Comparison of ENCODE assay signal across 19 cellular contexts in the genomic region with DNA sequence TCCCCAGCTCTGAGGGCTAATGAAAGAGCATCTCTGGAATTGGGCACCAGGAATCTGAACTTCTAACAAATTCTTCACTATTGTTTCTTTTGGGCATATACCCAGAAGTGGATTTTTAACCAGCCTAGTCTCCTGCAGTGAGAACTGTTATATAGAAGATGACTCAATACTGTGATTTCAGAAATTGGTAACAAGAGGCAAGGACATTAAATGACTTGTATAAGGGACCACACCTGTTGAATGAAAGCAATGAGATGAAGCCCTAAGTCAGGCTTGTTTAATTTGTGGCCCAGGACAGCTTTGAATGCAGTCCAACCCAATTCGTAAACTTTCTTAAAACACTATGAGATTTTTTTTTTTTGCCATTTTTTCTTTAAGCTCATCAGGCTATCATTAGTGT.
"Had no signal": no experiment of that assay in that cellular context is flagged by ENCODE, and none has a peak within 500 bp of the region (broad histone marks: within the 10 kb centered on the region; RNA-seq: fewer than 3 reads in every experiment).

No MANE protein-coding gene starts in this region.

- H3K9me3 ChIP-seq: colonic mucosa, prostate gland had no signal

- DNase-seq: activated CD4-positive, alpha-beta T cell treated with anti-CD3 and anti-CD28 coated beads for 4 hours; activated CD8-positive, alpha-beta memory T cell treated with anti-CD3 and anti-CD28 coated beads for 24 hours; activated CD8-positive, alpha-beta memory T cell treated with anti-CD3 and anti-CD28 coated beads, Interleukin-2, amount 50 U/mL, for 48 hours; activated effector memory CD4-positive, alpha-beta T cell treated with anti-CD3 and anti-CD28 coated beads, Interleukin-2, amount 50 U/mL, for 16 hours; amniotic stem cell; central memory CD4-positive, alpha-beta T cell; colonic mucosa; erythroblast; hypothalamus; lower lobe of right lung; naive thymus-derived CD8-positive, alpha-beta T cell; right cardiac atrium; stomach; trophoblast cell; WERI-Rb-1 had no signal

- H3K4me1 Mint-ChIP-seq: brain had no signal

- H3K4me3 ChIP-seq: colonic mucosa, lower lobe of right lung, prostate gland, skin epidermis, stomach had no signal

- H3K4me3 Mint-ChIP-seq: activated naive CD4-positive, alpha-beta T cell treated with anti-CD3 and anti-CD28 coated beads, Interleukin-2, amount 50 U/mL, for 24 hours; brain had no signal

- H3K27ac ChIP-seq: colonic mucosa, lower lobe of right lung, prostate gland, skin epidermis, stomach, WERI-Rb-1 had no signal

- H3K27ac Mint-ChIP-seq: brain had no signal

- H3K4me1 ChIP-seq: colonic mucosa, lower lobe of right lung, prostate gland, stomach had no signal

- H3K36me3 ChIP-seq: colonic mucosa, lower lobe of right lung, prostate gland had no signal

- ATAC-seq: lower lobe of right lung; naive thymus-derived CD8-positive, alpha-beta T cell; right cardiac atrium had no signal

- H3K27me3 ChIP-seq: colonic mucosa, stomach had no signal

- H3K27me3 Mint-ChIP-seq: activated naive CD4-positive, alpha-beta T cell treated with anti-CD3 and anti-CD28 coated beads, Interleukin-2, amount 50 U/mL, for 24 hours; brain; naive thymus-derived CD8-positive, alpha-beta T cell had no signal
